1 cellular context compared by ENCODE assay signal in the genomic region with DNA sequence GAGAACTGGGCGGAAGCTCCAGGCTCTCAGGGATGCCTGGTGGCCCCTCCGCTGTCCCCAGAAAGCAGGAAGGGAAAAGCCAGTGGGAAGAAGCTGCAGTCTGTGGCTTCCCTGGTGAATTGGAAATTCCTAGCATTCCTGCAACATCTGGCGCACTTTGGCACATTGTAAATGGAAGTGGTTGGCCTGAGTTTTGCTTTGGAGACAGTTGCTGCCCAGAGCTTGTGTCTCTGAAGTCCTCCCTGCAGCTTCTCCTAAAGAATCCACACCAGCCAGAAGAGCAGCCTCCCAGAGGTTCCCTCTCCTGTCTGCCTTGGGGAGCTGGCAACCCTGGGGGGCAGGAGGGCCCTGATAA.
TF ChIP-seq lines count a peak whose summit lies in the region.

No MANE protein-coding gene starts in this region.

TF ChIP-seq in HepG2, 621 proteins besides CTCF, POLR2A, EP300 and RAD21:
- TF ChIP-seq HNF4G (IDR thresholded peaks at IDR 0.05; ENCODE audit: borderline replicate concordance, low read depth, low read length) (peak; percentile 62; the same call in 1 of the 2 replicates), HNF4G (CRISPR knock-in tag; IDR thresholded peaks at IDR 0.05; ENCODE audit: borderline replicate concordance, low read depth) (no peak), HES4 (CRISPR knock-in tag; IDR thresholded peaks at IDR 0.05; ENCODE audit: borderline replicate concordance) (0 out of 2 replicates have a peak, but pooled peaks have one; percentile 5), SP140L (CRISPR knock-in tag; IDR thresholded peaks at IDR 0.05; ENCODE audit: borderline replicate concordance) (0 out of 2 replicates have a peak, but pooled peaks have one; percentile 2), ZSCAN12 (CRISPR knock-in tag; IDR thresholded peaks at IDR 0.05) (no peak), PAX8 (CRISPR knock-in tag; IDR thresholded peaks at IDR 0.05; ENCODE audit: borderline replicate concordance) (no peak), SP5 (CRISPR knock-in tag; IDR thresholded peaks at IDR 0.05; ENCODE audit: borderline replicate concordance, low read depth) (peak; percentile 37; the same call in 1 of the 2 replicates), U2AF1 (optimal IDR thresholded peaks at IDR 0.05; ENCODE audit: low read depth, low read length) (peak; percentile 29), ZNF615 (CRISPR knock-in tag; IDR thresholded peaks at IDR 0.05; ENCODE audit: borderline replicate concordance) (no peak), BCL6 (CRISPR knock-in tag; IDR thresholded peaks at IDR 0.05) (0 out of 2 replicates have a peak, but pooled peaks have one; percentile 13), ZNF552 (CRISPR knock-in tag; IDR thresholded peaks at IDR 0.05; ENCODE audit: borderline replicate concordance) (no peak), FOXM1 (CRISPR knock-in tag; IDR thresholded peaks at IDR 0.05) (no peak), HDAC2 (CRISPR knock-in tag; IDR thresholded peaks at IDR 0.05) (peak; percentile 44; the same call in 1 of the 2 replicates), TFAP4 (IDR thresholded peaks at IDR 0.05; ENCODE audit: borderline replicate concordance, low read depth) (peak; percentile 87), HNF4A (CRISPR knock-in tag; IDR thresholded peaks at IDR 0.05) (peak; percentile 82), SALL1 (CRISPR knock-in tag; IDR thresholded peaks at IDR 0.05) (peak; percentile 42; the same call in 1 of the 2 replicates), POLR2AphosphoS5 (IDR thresholded peaks at IDR 0.05; ENCODE audit: low read depth, low read length) (peak; percentile 47; the same call in 1 of the 2 replicates), ZBTB42 (CRISPR knock-in tag; IDR thresholded peaks at IDR 0.05) (peak; percentile 96), ZNF205 (CRISPR knock-in tag; IDR thresholded peaks at IDR 0.05) (peak; percentile 76; the same call in 1 of the 2 replicates), CBFB (CRISPR knock-in tag; IDR thresholded peaks at IDR 0.05) (peak; percentile 55; the same call in 1 of the 2 replicates), SRSF1 (optimal IDR thresholded peaks at IDR 0.05; ENCODE audit: low read depth, low read length) (peak; percentile 56), ZNF331 (CRISPR knock-in tag; IDR thresholded peaks at IDR 0.05) (0 out of 2 replicates have a peak, but pooled peaks have one; percentile 8), PITX1 (CRISPR knock-in tag; IDR thresholded peaks at IDR 0.05) (0 out of 2 replicates have a peak, but pooled peaks have one; percentile 41), TEAD3 (CRISPR knock-in tag; optimal IDR thresholded peaks at IDR 0.05; ENCODE audit: borderline replicate concordance) (peak; percentile 99), SOX13 (IDR thresholded peaks at IDR 0.05) (no peak), SOX13 (CRISPR knock-in tag; conservative IDR thresholded peaks at IDR 0.05 in 1 of 2, IDR thresholded peaks at IDR 0.05 in 1 of 2) (peak; percentile 33 to 35; a peak in 1 of 4 replicates)
- TF ChIP-seq, protein P1, sequence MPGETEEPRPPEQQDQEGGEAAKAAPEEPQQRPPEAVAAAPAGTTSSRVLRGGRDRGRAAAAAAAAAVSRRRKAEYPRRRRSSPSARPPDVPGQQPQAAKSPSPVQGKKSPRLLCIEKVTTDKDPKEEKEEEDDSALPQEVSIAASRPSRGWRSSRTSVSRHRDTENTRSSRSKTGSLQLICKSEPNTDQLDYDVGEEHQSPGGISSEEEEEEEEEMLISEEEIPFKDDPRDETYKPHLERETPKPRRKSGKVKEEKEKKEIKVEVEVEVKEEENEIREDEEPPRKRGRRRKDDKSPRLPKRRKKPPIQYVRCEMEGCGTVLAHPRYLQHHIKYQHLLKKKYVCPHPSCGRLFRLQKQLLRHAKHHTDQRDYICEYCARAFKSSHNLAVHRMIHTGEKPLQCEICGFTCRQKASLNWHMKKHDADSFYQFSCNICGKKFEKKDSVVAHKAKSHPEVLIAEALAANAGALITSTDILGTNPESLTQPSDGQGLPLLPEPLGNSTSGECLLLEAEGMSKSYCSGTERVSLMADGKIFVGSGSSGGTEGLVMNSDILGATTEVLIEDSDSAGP (CRISPR knock-in tag; IDR thresholded peaks at IDR 0.05; ENCODE audit: borderline replicate concordance): peak; percentile 47; the same call in 1 of the 2 replicates
- TF ChIP-seq, protein P2, sequence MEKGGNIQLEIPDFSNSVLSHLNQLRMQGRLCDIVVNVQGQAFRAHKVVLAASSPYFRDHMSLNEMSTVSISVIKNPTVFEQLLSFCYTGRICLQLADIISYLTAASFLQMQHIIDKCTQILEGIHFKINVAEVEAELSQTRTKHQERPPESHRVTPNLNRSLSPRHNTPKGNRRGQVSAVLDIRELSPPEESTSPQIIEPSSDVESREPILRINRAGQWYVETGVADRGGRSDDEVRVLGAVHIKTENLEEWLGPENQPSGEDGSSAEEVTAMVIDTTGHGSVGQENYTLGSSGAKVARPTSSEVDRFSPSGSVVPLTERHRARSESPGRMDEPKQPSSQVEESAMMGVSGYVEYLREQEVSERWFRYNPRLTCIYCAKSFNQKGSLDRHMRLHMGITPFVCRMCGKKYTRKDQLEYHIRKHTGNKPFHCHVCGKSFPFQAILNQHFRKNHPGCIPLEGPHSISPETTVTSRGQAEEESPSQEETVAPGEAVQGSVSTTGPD (CRISPR knock-in tag; IDR thresholded peaks at IDR 0.05): peak; percentile 28; the same call in 1 of the 2 replicates
- TF ChIP-seq, protein P3, sequence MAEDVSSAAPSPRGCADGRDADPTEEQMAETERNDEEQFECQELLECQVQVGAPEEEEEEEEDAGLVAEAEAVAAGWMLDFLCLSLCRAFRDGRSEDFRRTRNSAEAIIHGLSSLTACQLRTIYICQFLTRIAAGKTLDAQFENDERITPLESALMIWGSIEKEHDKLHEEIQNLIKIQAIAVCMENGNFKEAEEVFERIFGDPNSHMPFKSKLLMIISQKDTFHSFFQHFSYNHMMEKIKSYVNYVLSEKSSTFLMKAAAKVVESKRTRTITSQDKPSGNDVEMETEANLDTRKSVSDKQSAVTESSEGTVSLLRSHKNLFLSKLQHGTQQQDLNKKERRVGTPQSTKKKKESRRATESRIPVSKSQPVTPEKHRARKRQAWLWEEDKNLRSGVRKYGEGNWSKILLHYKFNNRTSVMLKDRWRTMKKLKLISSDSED (CRISPR knock-in tag; IDR thresholded peaks at IDR 0.05): no peak
- TF ChIP-seq, protein P4, sequence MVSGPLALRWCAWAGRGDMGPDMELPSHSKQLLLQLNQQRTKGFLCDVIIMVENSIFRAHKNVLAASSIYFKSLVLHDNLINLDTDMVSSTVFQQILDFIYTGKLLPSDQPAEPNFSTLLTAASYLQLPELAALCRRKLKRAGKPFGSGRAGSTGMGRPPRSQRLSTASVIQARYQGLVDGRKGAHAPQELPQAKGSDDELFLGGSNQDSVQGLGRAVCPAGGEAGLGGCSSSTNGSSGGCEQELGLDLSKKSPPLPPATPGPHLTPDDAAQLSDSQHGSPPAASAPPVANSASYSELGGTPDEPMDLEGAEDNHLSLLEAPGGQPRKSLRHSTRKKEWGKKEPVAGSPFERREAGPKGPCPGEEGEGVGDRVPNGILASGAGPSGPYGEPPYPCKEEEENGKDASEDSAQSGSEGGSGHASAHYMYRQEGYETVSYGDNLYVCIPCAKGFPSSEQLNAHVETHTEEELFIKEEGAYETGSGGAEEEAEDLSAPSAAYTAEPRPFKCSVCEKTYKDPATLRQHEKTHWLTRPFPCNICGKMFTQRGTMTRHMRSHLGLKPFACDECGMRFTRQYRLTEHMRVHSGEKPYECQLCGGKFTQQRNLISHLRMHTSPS (CRISPR knock-in tag; IDR thresholded peaks at IDR 0.05; ENCODE audit: low read depth): 0 out of 2 replicates have a peak, but pooled peaks have one; percentile 10
TF ChIP-seq in HepG2: peak in this region for 22.
